Comparison of ENCODE assay signal across 14 cellular contexts in genomic region chr1:185311589-185312225, GRCh38. TPM values are rescaled to one million over a fixed set of nuclear protein-coding genes. Genes with fewer than 3 reads are reported as not detected.
DNase-seq lines count a peak whose midpoint lies in the region; ATAC-seq, FAIRE-seq and TF ChIP-seq lines count a peak whose summit lies in the region.
"Had no signal": no experiment of that assay in that cellular context is flagged by ENCODE, and none has a peak within 500 bp of the region (broad histone marks: within the 10 kb centered on the region; RNA-seq: fewer than 3 reads in every experiment).

No MANE protein-coding gene starts in this region.

- H3K27me3 ChIP-seq in CD8-positive, alpha-beta memory T cell (ENCODE audit: insufficient read depth, low read length, poor library complexity, severe bottlenecking): no peaks in the 10 kb centered on the region
- H3K27me3 ChIP-seq in GM12878 (replicated peaks in 1 of 2; ENCODE audit: control insufficient read depth in 2 of 2, insufficient read depth in 2 of 2, low read length in 1 of 2): no peaks in the 10 kb centered on the region
- no peaks in the 10 kb centered on the region for H3K27me3 ChIP-seq in neural cell (ENCODE audit: insufficient read depth, low read depth, low read length)
- no peaks in the 10 kb centered on the region for H3K27me3 ChIP-seq in ovary
- H3K27me3 ChIP-seq: cardiac muscle cell, tibial artery had no signal

- peak overlapping the region in 7 of 8 donors; percentile 2 to 38 (median 4) for H3K27ac Mint-ChIP-seq in CD8-positive, alpha-beta memory T cell
- H3K27ac Mint-ChIP-seq in type B pancreatic cell: no peak overlapping the region

- no peak for ATAC-seq in GM12878
- ATAC-seq in GM18867 (IDR thresholded peaks at IDR 0.05; ENCODE audit: unreplicated experiment): no peak

- no peak overlapping the region for H2AFZ ChIP-seq in GM12878 (ENCODE audit: control insufficient read depth, low read depth, low read length)
- no peak overlapping the region for H2AFZ ChIP-seq in neural cell (ENCODE audit: low read depth, low read length)

- H3K4me2 ChIP-seq in GM12878 (ENCODE audit: control insufficient read depth, insufficient read depth): peak overlapping the region; percentile 52; the same call in 1 of the 2 replicates
- H3K4me2 ChIP-seq in neural cell (ENCODE audit: low read length): peak overlapping the region; percentile 54

- H3K79me2 ChIP-seq in GM12878 (ENCODE audit: control insufficient read depth, insufficient read depth, low read length) (peaks cover 64% of the 10 kb centered on the region), neural cell (replicated peaks; ENCODE audit: insufficient read depth, low read length) (peaks cover 72% of the 10 kb centered on the region)

- CTCF ChIA-PET in CD8-positive, alpha-beta memory T cell (lab: Charles Lee): no interaction called here
- CTCF ChIA-PET in HEK293 (lab: Yijun Ruan, JAX) (interaction anchor here (0.6 kb wide), 1 partner anchor 42 kb away, joined by 3 read pairs; no protein-coding TSS in a partner anchor), GM12878 (lab: Yijun Ruan, JAX) (interaction anchor here (0.9 kb wide), 1 partner anchor 142 kb away, joined by 3 read pairs; no protein-coding TSS in a partner anchor)

- in situ Hi-C loops in GM12878 (cut with MboI): loop anchor here (25.0 kb wide), 1 partner anchor 1051 kb away; no protein-coding TSS in a partner anchor

- BruUV-seq in GM12878 (replicated peaks; lab: Mats Ljungman, UMichigan): no TSS peak

- H3K4me1 ChIP-seq in CD8-positive, alpha-beta memory T cell (ENCODE audit: insufficient read depth, low read length): peaks cover 41% of the 10 kb centered on the region
- H3K4me1 ChIP-seq in HEK293 (ENCODE audit: control insufficient read depth, insufficient read depth, low read length) (peaks cover 11% of the 10 kb centered on the region), GM12878 (ENCODE audit: control insufficient read depth, insufficient read depth, low read length) (no peaks in the 10 kb centered on the region; the same call in 1 of the 2 replicates), ovary (ENCODE audit: insufficient read depth) (peaks cover 6% of the 10 kb centered on the region)

- H4K20me1 ChIP-seq in GM12878 (ENCODE audit: control insufficient read depth, insufficient read depth): no peaks in the 10 kb centered on the region; the same call in 1 of the 2 replicates
- peaks cover 21% of the 10 kb centered on the region for H4K20me1 ChIP-seq in neural cell (ENCODE audit: insufficient read depth)

- peaks cover 34% of the 10 kb centered on the region for H3K36me3 ChIP-seq in CD8-positive, alpha-beta memory T cell (ENCODE audit: insufficient read depth, low read length)
- peaks cover 19 to 38% of the 10 kb centered on the region in 2 experiments for H3K36me3 ChIP-seq in HEK293 (ENCODE audit: control insufficient read depth in 2 of 2, insufficient read depth in 1 of 2, low read length in 2 of 2)
- H3K36me3 ChIP-seq in GM12878 (ENCODE audit: control insufficient read depth in 2 of 2, insufficient read depth in 2 of 2, low read length in 1 of 2): peaks cover 0 to 10% of the 10 kb centered on the region in 2 experiments; a peak in 3 of 4 replicates
- H3K36me3 ChIP-seq in neural cell (ENCODE audit: insufficient read depth, low read length): peaks cover 10% of the 10 kb centered on the region
- H3K36me3 ChIP-seq in ovary: no peaks in the 10 kb centered on the region

- SMC1A ChIA-PET in GM12878 (lab: Charles Lee; ENCODE audit: uncharacterized antibody, unreplicated experiment): interaction anchor here (0.6 to 1.4 kb wide), 2 partner anchors 10 to 226 kb away, joined by 3 to 4 read pairs; no protein-coding TSS in a partner anchor

- POLR2A ChIA-PET in CD8-positive, alpha-beta memory T cell (lab: Charles Lee): no interaction called here
- POLR2A ChIA-PET in HEK293 (lab: Yijun Ruan, JAX) (no interaction called here), GM12878 (lab: Charles Lee) (no interaction called here)

- H3K4me3 ChIP-seq in CD8-positive, alpha-beta memory T cell (ENCODE audit: low read length): no peak overlapping the region
- no peak overlapping the region for H3K4me3 ChIP-seq in HEK293 (ENCODE audit: low read depth, low read length)
- H3K4me3 ChIP-seq in GM12878: no peak overlapping the region; the same call in 1 of the 2 replicates
- H3K4me3 ChIP-seq in neural cell (ENCODE audit: low read length): peak overlapping the region; percentile 75
- no peak overlapping the region for H3K4me3 ChIP-seq in ovary
- H3K4me3 ChIP-seq: cardiac muscle cell, tibial artery had no signal

- H3K27me3 Mint-ChIP-seq in CD8-positive, alpha-beta memory T cell: peaks cover 0 to 4% of the 10 kb centered on the region in 2 donors
- no peaks in the 10 kb centered on the region for H3K27me3 Mint-ChIP-seq in type B pancreatic cell

- peaks cover 60 to 63% (median 62%) of the 10 kb centered on the region in 3 donors for H3K4me1 Mint-ChIP-seq in CD8-positive, alpha-beta memory T cell
- peaks cover 25% of the 10 kb centered on the region for H3K4me1 Mint-ChIP-seq in type B pancreatic cell (ENCODE audit: unreplicated experiment)

- TF ChIP-seq POLR2A in GM12878 (IDR thresholded peaks at IDR 0.05; ENCODE audit: low read depth, low read length) (no peak), ovary (IDR thresholded peaks at IDR 0.05) (no peak)

- H3K4me3 Mint-ChIP-seq in CD8-positive, alpha-beta memory T cell: peak overlapping the region in 6 of 7 donors; percentile 0 to 71 (median 19)
- H3K4me3 Mint-ChIP-seq in type B pancreatic cell: no peak overlapping the region

- TF ChIP-seq CTCF in HEK293 (tag by site-specific recombination; IDR thresholded peaks at IDR 0.05) (no peak), GM12878 (IDR thresholded peaks at IDR 0.05 in 2 of 3, conservative IDR thresholded peaks at IDR 0.05 in 1 of 3; ENCODE audit: control insufficient read depth in 2 of 3, extremely low read depth in 1 of 3, insufficient read depth in 1 of 3, low read depth in 3 of 3, low read length in 3 of 3) (no peak), neural cell (IDR thresholded peaks at IDR 0.05; ENCODE audit: poor library complexity, severe bottlenecking) (no peak), type B pancreatic cell (conservative IDR thresholded peaks at IDR 0.05) (no peak), ovary (IDR thresholded peaks at IDR 0.05) (no peak)

- H3K9ac ChIP-seq in GM12878 (ENCODE audit: control insufficient read depth, insufficient read depth, low read length) (no peak overlapping the region), neural cell (ENCODE audit: low read length) (no peak overlapping the region)

- H3K9me3 ChIP-seq in CD8-positive, alpha-beta memory T cell (ENCODE audit: low read length): no peaks in the 10 kb centered on the region
- H3K9me3 ChIP-seq in HEK293 (ENCODE audit: control insufficient read depth, insufficient read depth, low read depth, low read length): no peaks in the 10 kb centered on the region
- H3K9me3 ChIP-seq in GM12878 (replicated peaks; ENCODE audit: control insufficient read depth, insufficient read depth, low read length): no peaks in the 10 kb centered on the region
- no peaks in the 10 kb centered on the region for H3K9me3 ChIP-seq in neural cell (ENCODE audit: low read length)
- H3K9me3 ChIP-seq in ovary: no peaks in the 10 kb centered on the region
- H3K9me3 ChIP-seq: tibial artery had no signal

- H3K9me2 ChIP-seq in neural cell (ENCODE audit: insufficient read depth, low read length): no peaks in the 10 kb centered on the region

- H3K9me3 Mint-ChIP-seq in CD8-positive, alpha-beta memory T cell: no peaks in the 10 kb centered on the region
- H3K9me3 Mint-ChIP-seq in type B pancreatic cell: no peaks in the 10 kb centered on the region

- TF ChIP-seq EP300 in GM12878 (IDR thresholded peaks at IDR 0.05; ENCODE audit: borderline replicate concordance in 1 of 2, control insufficient read depth in 1 of 2, low read depth in 2 of 2, low read length in 2 of 2): no peak
- TF ChIP-seq EP300 in neural cell (conservative IDR thresholded peaks at IDR 0.05; ENCODE audit: poor library complexity, severe bottlenecking): no peak
- TF ChIP-seq EP300 in ovary (IDR thresholded peaks at IDR 0.05): no peak

- RAD21 ChIA-PET in GM12878 (lab: Charles Lee; ENCODE audit: unreplicated experiment): interaction anchor here (1.4 kb wide), 1 partner anchor 73 kb away, joined by 5 read pairs; no protein-coding TSS in a partner anchor

- H3K27ac ChIP-seq in CD8-positive, alpha-beta memory T cell (ENCODE audit: low read depth, low read length): no peak overlapping the region
- H3K27ac ChIP-seq in HEK293 (ENCODE audit: extremely low read depth, low read depth, low read length) (no peak overlapping the region), GM12878 (ENCODE audit: control insufficient read depth, insufficient read depth) (no peak overlapping the region), neural cell (ENCODE audit: low read length) (no peak overlapping the region), ovary (no peak overlapping the region)
- H3K27ac ChIP-seq: cardiac muscle cell, epithelial cell of prostate, tibial artery had no signal

- FAIRE-seq in GM12878 (lab: Jason Lieb, UNC): peak; percentile 13
- FAIRE-seq: H1 had no signal

- DNase-seq in CD8-positive, alpha-beta memory T cell: no peak
- DNase-seq in GM12878 (ENCODE audit: low read depth, low spot score) (no peak), type B pancreatic cell (ENCODE audit: extremely low spot score, unreplicated experiment) (no peak), ovary (no peak), SIG-M5 treated with dmso at 0.1 percent for 504 hours (lab: John Stamatoyannopoulos, UW; ENCODE audit: unreplicated experiment) (no peak)
- DNase-seq: NCI-H1092 treated with DMSO at 0.1 percent for 48 hours, retina, tibial artery had no signal

- H3F3A ChIP-seq in neural cell (ENCODE audit: insufficient read depth, low read length, poor library complexity, severe bottlenecking): no peaks in the 10 kb centered on the region

- no peak for TF ChIP-seq RAD21 in GM12878 (IDR thresholded peaks at IDR 0.05; ENCODE audit: insufficient read depth, low read depth, low read length)
- TF ChIP-seq RAD21 in neural cell (conservative IDR thresholded peaks at IDR 0.05): no peak

- intact Hi-C loops in GM12878 (cut with micrococcal nuclease; ENCODE audit: unreplicated experiment): no loop called here
- intact Hi-C loops in ovary (cut with DNase I): loop anchor here in 1 of 4 donors (10.0 kb wide), 1 partner anchor 557 kb away; the partner anchor contains the start of gene EDEM3

- H3K36me3 Mint-ChIP-seq in CD8-positive, alpha-beta memory T cell: peaks cover 0 to 58% (median 11%) of the 10 kb centered on the region in 3 donors
- peaks cover 27% of the 10 kb centered on the region for H3K36me3 Mint-ChIP-seq in type B pancreatic cell

RNA-seq across cellular contexts. Expression of gene IVNS1ABP, which starts 5.3 kb away (rescaled TPM):
- total RNA-seq in CD8-positive, alpha-beta memory T cell: 100 to 1,000 TPM; 205 to 208 TPM
- polyA plus RNA-seq in CD8-positive, alpha-beta memory T cell: 51.7 TPM
- 336 and 339 TPM in 2 replicates for total RNA-seq in GM12878 (2013; cell fraction: nucleolus; rRNA removed)
- total RNA-seq in GM12878 (2014; rRNA removed) (42.4 and 43.7 TPM in 2 replicates), GM12878 (2014; rRNA removed; fragmentation: Illumina TruSeq; extraction: Trizol) (45.4 and 49.0 TPM in 2 replicates), GM12878 (2021) (48.3 and 52.6 TPM in 2 replicates), type B pancreatic cell (ENCODE audit: low replicate concordance) (63.7 and 98.2 TPM in 2 replicates), ovary (10 to 100 TPM; 31.2 to 73.9 (median 54.2) TPM)
- polyA plus RNA-seq in GM12878 (2011; ENCODE audit: low read depth): 24.3 TPM
- polyA plus RNA-seq in GM12878 (2011; rRNA removed) (154 and 194 TPM in 2 replicates), GM12878 (2014; fragmentation: Illumina TruSeq; extraction: Trizol) (40.3 and 53.4 TPM in 2 replicates), GM12878 (2014; fragmentation: Nextera tagmentation; extraction: Ambion mirVana) (10 to 100 TPM; 19.2 to 29.2 TPM), GM12878 (2014; rRNA removed) (33.4 and 39.6 TPM in 2 replicates), GM12878 (2016; fragmentation: Nextera tagmentation; extraction: Ambion mirVana) (10 to 100 TPM; 56.7 to 60.2 TPM), neural cell (191 and 208 TPM in 2 replicates), ovary (10 to 100 TPM; 40.2 to 57.3 TPM)
- polyA plus RNA-seq in GM12878 (2011; cell fraction: cytosol; rRNA removed): 44.7 and 51.8 TPM in 2 replicates
- polyA plus RNA-seq in GM12878 (2011; cell fraction: nucleus; rRNA removed): 242 and 289 TPM in 2 replicates
- 35.7 and 51.2 TPM in 2 replicates for polyA plus RNA-seq in GM12878 (2012)
- 107 and 148 TPM in 2 replicates for polyA minus RNA-seq in GM12878 (2011; rRNA and poly(A)+ RNA removed)
- polyA minus RNA-seq in GM12878 (2011; cell fraction: cytosol; rRNA and poly(A)+ RNA removed): 31.1 and 34.3 TPM in 2 replicates
- polyA minus RNA-seq in GM12878 (2011; cell fraction: nucleus; rRNA and poly(A)+ RNA removed): 264 and 283 TPM in 2 replicates
- 237 TPM in 2 replicates for polyA minus RNA-seq in neural cell
